Comparison of ENCODE assay signal across 22 cellular contexts in the genomic region with DNA sequence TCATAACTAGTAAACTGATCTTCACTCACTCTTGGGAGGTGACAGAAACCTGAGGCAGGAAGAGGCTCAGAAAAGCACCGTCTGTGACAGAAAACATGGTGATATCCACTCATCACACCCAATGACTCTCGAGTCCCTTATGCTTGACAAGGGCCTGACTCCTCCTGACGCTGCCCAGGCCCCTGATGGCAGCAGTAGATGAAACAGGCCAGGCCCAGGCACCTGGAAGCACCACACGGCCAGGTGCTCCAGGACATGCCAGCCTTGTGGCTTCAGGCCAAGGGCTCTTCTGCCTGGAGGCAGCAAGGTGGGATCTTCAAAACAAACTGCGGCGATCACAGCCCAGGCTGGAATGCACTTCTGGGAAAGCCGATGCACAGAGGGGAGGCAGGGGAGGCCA.
"Had no signal": no experiment of that assay in that cellular context is flagged by ENCODE, and none has a peak within 500 bp of the region (broad histone marks: within the 10 kb centered on the region; RNA-seq: fewer than 3 reads in every experiment).

No MANE protein-coding gene starts in this region.

- H3K27me3 Mint-ChIP-seq: activated CD4-positive, alpha-beta T cell treated with anti-CD3 and anti-CD28 coated beads, Interleukin-2, amount 10 ng/mL, durations not matched to agents 24 days and 14 days; activated naive CD8-positive, alpha-beta T cell treated with anti-CD3 and anti-CD28 coated beads, Interleukin-2, amount 50 U/mL, for 24 hours; naive thymus-derived CD8-positive, alpha-beta T cell had no signal

- H3K27me3 ChIP-seq: cardiac muscle cell, heart right ventricle, neutrophil, ovary, spleen, upper lobe of left lung had no signal

- H3K4me1 ChIP-seq: prostate gland had no signal

- H3K4me1 Mint-ChIP-seq: activated CD4-positive, alpha-beta T cell treated with anti-CD3 and anti-CD28 coated beads, Interleukin-2, amount 10 ng/mL, durations not matched to agents 24 days and 14 days had no signal

- H3K4me3 Mint-ChIP-seq: activated CD4-positive, alpha-beta T cell treated with anti-CD3 and anti-CD28 coated beads, Interleukin-2, amount 10 ng/mL, durations not matched to agents 24 days and 14 days; activated CD8-positive, alpha-beta T cell treated with anti-CD3 and anti-CD28 coated beads, Interleukin-2, amount 10 ng/mL, durations not matched to agents 7 days and 5 days; activated naive CD8-positive, alpha-beta T cell treated with anti-CD3 and anti-CD28 coated beads, Interleukin-2, amount 50 U/mL, for 24 hours; activated T-helper 1 cell treated with anti-CD3 and anti-CD28 coated beads, Interleukin-12 subunit alpha, Interleukin-12 subunit beta, Interleukin-2, Interleukin-4 antibody, amounts not matched to agents 30 ng/mL and 10 ng/mL and 1 ng/mL, durations not matched to agents 14 hours and 24 hours and 36 hours; naive thymus-derived CD8-positive, alpha-beta T cell had no signal

- DNase-seq: activated CD4-positive, alpha-beta T cell treated with anti-CD3 and anti-CD28 coated beads, Interleukin-2, amount 10 ng/mL, durations not matched to agents 24 days and 14 days; activated CD8-positive, alpha-beta T cell treated with anti-CD3 and anti-CD28 coated beads, Interleukin-2, amount 10 ng/mL, durations not matched to agents 7 days and 5 days; activated gamma-delta T cell; activated naive CD4-positive, alpha-beta T cell treated with anti-CD3 and anti-CD28 coated beads, Interleukin-2, amount 50 U/mL, for 16 hours; activated naive CD8-positive, alpha-beta T cell treated with anti-CD3 and anti-CD28 coated beads, Interleukin-2, amount 50 U/mL, for 24 hours; cortex of kidney; kidney; ovary; spleen; stimulated activated CD4-positive, alpha-beta T cell treated with anti-CD3 and anti-CD28 coated beads, Interleukin-4, amount 100 ng/mL, for 1 hour; stimulated activated naive CD4-positive, alpha-beta T cell treated with Interleukin-2 at 50 U/mL for 16 hours had no signal

- H3K27ac ChIP-seq: cardiac muscle cell, epithelial cell of prostate, heart right ventricle, neutrophil, ovary, prostate gland, spleen, thoracic aorta, upper lobe of left lung had no signal

- ATAC-seq: activated CD4-positive, CD25-positive, alpha-beta regulatory T cell treated with anti-CD3 and anti-CD28 coated beads, Interleukin-2, amount 50 U/mL, for 24 hours; activated CD8-positive, alpha-beta T cell treated with anti-CD3 and anti-CD28 coated beads, Interleukin-2, amount 10 ng/mL, durations not matched to agents 7 days and 5 days; activated naive CD8-positive, alpha-beta T cell treated with anti-CD3 and anti-CD28 coated beads, Interleukin-2, amount 50 U/mL, for 24 hours; heart right ventricle; left lobe of liver; naive thymus-derived CD8-positive, alpha-beta T cell had no signal

- H3K36me3 ChIP-seq: cardiac muscle cell, ovary, prostate gland had no signal

- H3K4me3 ChIP-seq: cardiac muscle cell, heart right ventricle, ovary, prostate gland, spleen, thoracic aorta, upper lobe of left lung had no signal

- H3K27ac Mint-ChIP-seq: activated CD4-positive, alpha-beta T cell treated with anti-CD3 and anti-CD28 coated beads, Interleukin-2, amount 10 ng/mL, durations not matched to agents 24 days and 14 days; activated T-helper 1 cell treated with anti-CD3 and anti-CD28 coated beads, Interleukin-12 subunit alpha, Interleukin-12 subunit beta, Interleukin-2, Interleukin-4 antibody, amounts not matched to agents 30 ng/mL and 10 ng/mL and 1 ng/mL, durations not matched to agents 14 hours and 24 hours and 36 hours had no signal

- H3K9me3 Mint-ChIP-seq: activated CD4-positive, alpha-beta T cell treated with anti-CD3 and anti-CD28 coated beads, Interleukin-2, amount 10 ng/mL, durations not matched to agents 24 days and 14 days; activated naive CD8-positive, alpha-beta T cell treated with anti-CD3 and anti-CD28 coated beads, Interleukin-2, amount 50 U/mL, for 24 hours; activated T-helper 1 cell treated with anti-CD3 and anti-CD28 coated beads, Interleukin-12 subunit alpha, Interleukin-12 subunit beta, Interleukin-2, Interleukin-4 antibody, amounts not matched to agents 30 ng/mL and 10 ng/mL and 1 ng/mL, durations not matched to agents 14 hours and 24 hours and 36 hours; naive thymus-derived CD8-positive, alpha-beta T cell had no signal

- H3K9me3 ChIP-seq: heart right ventricle, neutrophil, ovary, prostate gland, spleen, thoracic aorta, upper lobe of left lung had no signal
